ENCODE assay signal across 2 cellular contexts in genomic region chr16:8583712-8584111, GRCh38.
A peak's percentile ranks its signal among the peaks of the same experiment; 100 is the strongest.
TF ChIP-seq lines count a peak whose summit lies in the region.

No MANE protein-coding gene starts in this region.

TF ChIP-seq in IMR-90, 13 proteins besides CTCF, POLR2A, EP300 and RAD21:
- TF ChIP-seq MXI1 (IDR thresholded peaks at IDR 0.05; ENCODE audit: borderline replicate concordance, low read depth, low read length) = no peak
- peak; percentile 64; the same call in 1 of the 2 replicates for TF ChIP-seq USF2 (IDR thresholded peaks at IDR 0.05; ENCODE audit: low read depth, low read length)

TF ChIP-seq in K562, 482 proteins besides CTCF, POLR2A, EP300 and RAD21:
- peak; percentile 85 for TF ChIP-seq RAD51 (IDR thresholded peaks at IDR 0.05; ENCODE audit: borderline replicate concordance, low read depth)
- peak; percentile 34; the same call in 1 of the 2 replicates for TF ChIP-seq CBFA2T2 (conservative IDR thresholded peaks at IDR 0.05)
- peak; percentile 71 for TF ChIP-seq TFE3 (CRISPR knock-in tag; IDR thresholded peaks at IDR 0.05)
- no peak for TF ChIP-seq ERF (CRISPR knock-in tag; IDR thresholded peaks at IDR 0.05)
- no peak for TF ChIP-seq ZFX (CRISPR knock-in tag; IDR thresholded peaks at IDR 0.05)
- peak; percentile 86 for TF ChIP-seq USF1 (CRISPR knock-in tag; IDR thresholded peaks at IDR 0.05)
- peak; percentile 8 for TF ChIP-seq FOS (IDR thresholded peaks at IDR 0.05; ENCODE audit: extremely low read depth, insufficient read length)
- TF ChIP-seq KLF13 (tag; IDR thresholded peaks at IDR 0.05; ENCODE audit: borderline replicate concordance, low read depth) = no peak
- TF ChIP-seq USF2 (CRISPR knock-in tag; IDR thresholded peaks at IDR 0.05) = peak; percentile 90
- peak; percentile 49; the same call in 1 of the 2 replicates for TF ChIP-seq TOE1 (IDR thresholded peaks at IDR 0.05; ENCODE audit: borderline replicate concordance)
- no peak for TF ChIP-seq TOE1 (CRISPR knock-in tag; IDR thresholded peaks at IDR 0.05; ENCODE audit: borderline replicate concordance, low read depth)
- no peak for TF ChIP-seq ZNF146 (CRISPR knock-in tag; IDR thresholded peaks at IDR 0.05; ENCODE audit: unreplicated experiment)
